ENCODE assay signal across 15 cellular contexts in the genomic region with DNA sequence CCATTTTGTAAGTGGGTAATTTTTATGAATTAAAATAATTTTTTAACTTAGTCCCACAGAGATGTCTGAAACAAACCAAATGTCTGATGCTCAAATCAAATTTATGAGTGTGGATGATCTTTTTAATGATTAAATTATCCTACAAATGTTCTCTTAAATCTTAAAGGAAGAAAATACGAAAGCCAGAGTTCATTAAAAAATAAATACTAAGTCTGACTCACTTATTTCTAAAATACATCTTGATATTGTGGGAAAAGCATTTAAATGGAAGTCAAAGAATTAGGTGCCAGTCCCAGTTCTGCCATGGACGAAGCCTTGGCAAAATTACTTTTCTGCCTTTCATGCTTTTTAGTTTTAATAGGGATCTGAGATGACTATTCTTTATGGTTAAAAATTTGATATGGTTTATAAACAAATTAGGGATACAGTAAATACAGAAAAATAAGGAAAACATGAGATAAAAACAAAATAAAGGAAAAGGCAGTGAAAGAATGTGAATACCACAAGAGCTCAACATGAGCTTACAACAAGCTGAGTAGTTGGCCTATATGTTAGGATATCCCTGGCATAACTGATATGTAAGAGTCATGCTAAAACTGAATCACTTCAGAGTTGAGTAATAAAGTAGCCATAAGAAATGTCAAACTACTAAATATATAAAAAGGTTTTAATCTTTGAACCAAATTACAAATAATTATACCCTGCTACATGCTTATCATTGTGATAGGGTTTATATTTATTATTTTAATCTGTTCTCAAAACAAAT. TPM values are rescaled to one million over a fixed set of nuclear protein-coding genes. Genes with fewer than 3 reads are reported as not detected.
A peak's percentile ranks its signal among the peaks of the same experiment; 100 is the strongest.
DNase-seq lines count a peak whose midpoint lies in the region; ATAC-seq and TF ChIP-seq lines count a peak whose summit lies in the region.
"Had no signal": no experiment of that assay in that cellular context is flagged by ENCODE, and none has a peak within 500 bp of the region (broad histone marks: within the 10 kb centered on the region; RNA-seq: fewer than 3 reads in every experiment).

No MANE protein-coding gene starts in this region.

- peak; percentile 70; the same call in 2 of the 3 replicates for ATAC-seq in RWPE2 (ENCODE audit: low read depth)
- no peak for ATAC-seq in sciatic nerve
- ATAC-seq: activated CD4-positive, alpha-beta T cell treated with anti-CD3 and anti-CD28 coated beads for 36 hours; naive thymus-derived CD4-positive, alpha-beta T cell had no signal

- H3K36me3 ChIP-seq in RWPE2 (ENCODE audit: low read depth): peaks cover 4% of the 10 kb centered on the region; the same call in 1 of the 2 replicates
- H3K36me3 ChIP-seq: adrenal gland, right lobe of liver had no signal

- no peaks in the 10 kb centered on the region for H3K9me3 ChIP-seq in RWPE2 (ENCODE audit: severe bottlenecking)
- H3K9me3 ChIP-seq: adrenal gland, right lobe of liver had no signal

- DNase-seq in HCEC 1CT (peak; percentile 77), RWPE2 (ENCODE audit: low spot score) (no peak), fibroblast of mammary gland (ENCODE audit: low read depth) (peak; percentile 70), skeletal muscle cell (ENCODE audit: low read depth) (peak; percentile 44), NCI-H1694 (lab: John Stamatoyannopoulos, UW) (no peak), sciatic nerve (ENCODE audit: low spot score) (no peak), 8988T (no peak), DMS114 treated with DMSO at 0.1 percent for 48 hours (lab: John Stamatoyannopoulos, UW; ENCODE audit: unreplicated experiment) (no peak)
- DNase-seq: activated CD4-positive, alpha-beta T cell treated with anti-CD3 and anti-CD28 coated beads for 36 hours; activated T-cell treated with anti-CD3 and anti-CD28 coated beads, Interleukin-2, amount 50 U/mL, for 1 hour; adrenal gland; naive thymus-derived CD4-positive, alpha-beta T cell; NCI-H1092; right lobe of liver; substantia nigra had no signal

- H3K27ac ChIP-seq in RWPE2 (ENCODE audit: poor library complexity, severe bottlenecking): no peak overlapping the region
- H3K27ac ChIP-seq: adrenal gland, right lobe of liver had no signal

- TF ChIP-seq CTCF in RWPE2 (IDR thresholded peaks at IDR 0.05; ENCODE audit: poor library complexity, severe bottlenecking) (no peak), fibroblast of mammary gland (conservative IDR thresholded peaks at IDR 0.05; ENCODE audit: control insufficient read depth, insufficient read depth, low read depth, low read length) (no peak)

- no peak overlapping the region for H3K4me3 ChIP-seq in RWPE2 (ENCODE audit: severe bottlenecking)
- no peak overlapping the region for H3K4me3 ChIP-seq in fibroblast of mammary gland (ENCODE audit: control insufficient read depth, low read depth, low read length)
- H3K4me3 ChIP-seq in skeletal muscle cell (ENCODE audit: low read depth, low read length): no peak overlapping the region
- H3K4me3 ChIP-seq: adrenal gland, right lobe of liver had no signal

- intact Hi-C loops in sciatic nerve (cut with DNase I): no loop called here

- no peaks in the 10 kb centered on the region for H3K4me1 ChIP-seq in RWPE2 (ENCODE audit: insufficient read depth, poor library complexity, severe bottlenecking)
- H3K4me1 ChIP-seq: adrenal gland had no signal

- no peaks in the 10 kb centered on the region for H3K27me3 ChIP-seq in RWPE2 (ENCODE audit: insufficient read depth, poor library complexity, severe bottlenecking)
- H3K27me3 ChIP-seq: adrenal gland, right lobe of liver had no signal

RNA-seq across cellular contexts. Expression of gene CCDC34, which starts 9.2 kb away (rescaled TPM):
- total RNA-seq in sciatic nerve: 7.8 TPM

Comparison
In these comparisons a context has a peak if more than half of its experiments do, and no peak if none do; other contexts are left out.
1. DNase-seq: peak in HCEC 1CT (single experiment), fibroblast of mammary gland (single experiment) and skeletal muscle cell (single experiment); none in RWPE2 (single experiment), NCI-H1694 (single experiment), sciatic nerve (single experiment), 8988T (single experiment) and DMS114 treated with DMSO at 0.1 percent for 48 hours (single experiment).